8 cellular contexts compared by ENCODE assay signal in the genomic region with DNA sequence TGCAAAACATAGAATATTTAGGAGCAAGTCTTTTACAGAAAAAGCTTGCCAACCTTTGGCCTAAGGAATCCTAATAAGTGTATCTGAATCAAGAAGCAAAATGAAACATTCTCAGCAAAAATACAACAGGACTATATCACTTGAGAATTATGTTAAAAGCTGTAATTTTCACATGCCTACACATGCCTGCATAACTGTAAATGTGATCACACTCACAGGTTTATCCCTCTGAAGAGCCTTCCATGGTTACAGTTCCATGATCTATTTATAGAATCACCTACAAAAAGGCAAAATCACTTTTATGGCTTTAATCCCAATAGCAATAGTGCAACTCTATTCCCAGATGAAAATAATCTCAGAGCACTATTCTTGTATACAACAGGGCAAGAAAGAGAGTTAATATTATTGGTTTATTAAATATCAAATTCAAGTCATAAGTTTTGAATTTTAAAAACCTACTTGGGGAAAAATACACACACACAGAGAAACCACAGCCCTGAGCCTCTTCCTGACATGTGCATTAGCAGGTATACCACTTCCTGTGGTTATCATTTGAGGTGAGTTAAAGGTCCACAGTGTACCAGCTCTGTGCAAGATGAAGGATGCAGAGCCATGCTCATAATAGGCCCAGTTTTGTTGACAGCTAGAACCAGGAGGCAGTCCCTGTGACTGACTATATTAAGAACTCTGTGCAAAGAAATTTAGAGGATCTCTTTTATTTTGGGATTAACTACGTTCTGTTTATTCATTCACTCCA.
DNase-seq lines count a peak whose midpoint lies in the region; ATAC-seq and TF ChIP-seq lines count a peak whose summit lies in the region.

No MANE protein-coding gene starts in this region.

- peaks cover 23% of the 10 kb centered on the region for H3K4me1 ChIP-seq in lower lobe of right lung

- H3K27me3 Mint-ChIP-seq in activated CD4-positive, alpha-beta memory T cell treated with anti-CD3 and anti-CD28 coated beads, Interleukin-2, amount 10 ng/mL, durations not matched to agents 7 days and 5 days: peaks cover 21% of the 10 kb centered on the region
- H3K27me3 Mint-ChIP-seq in type B pancreatic cell: no peaks in the 10 kb centered on the region

- H3K36me3 Mint-ChIP-seq in activated CD4-positive, alpha-beta memory T cell treated with anti-CD3 and anti-CD28 coated beads, Interleukin-2, amount 10 ng/mL, durations not matched to agents 7 days and 5 days (ENCODE audit: low read depth): peaks cover 22% of the 10 kb centered on the region
- H3K36me3 Mint-ChIP-seq in type B pancreatic cell: no peaks in the 10 kb centered on the region

- H3K9me3 Mint-ChIP-seq in activated CD4-positive, alpha-beta memory T cell treated with anti-CD3 and anti-CD28 coated beads, Interleukin-2, amount 10 ng/mL, durations not matched to agents 7 days and 5 days: no peaks in the 10 kb centered on the region
- no peaks in the 10 kb centered on the region for H3K9me3 Mint-ChIP-seq in type B pancreatic cell

- peak; percentile 76 for DNase-seq in activated CD4-positive, alpha-beta memory T cell treated with anti-CD3 and anti-CD28 coated beads, Interleukin-2, amount 10 ng/mL, durations not matched to agents 7 days and 5 days
- no peak for DNase-seq in lower lobe of right lung
- DNase-seq in NOMO-1 treated with DMSO at 0.1 percent for 48 hours (lab: John Stamatoyannopoulos, UW; ENCODE audit: unreplicated experiment): no peak
- DNase-seq in type B pancreatic cell (ENCODE audit: extremely low spot score, unreplicated experiment): no peak
- DNase-seq in NCI-H128 (lab: John Stamatoyannopoulos, UW; ENCODE audit: unreplicated experiment): no peak
- no peak for DNase-seq in NCI-H82 (lab: John Stamatoyannopoulos, UW)

- H3K4me3 ChIP-seq in lower lobe of right lung: no peak overlapping the region

- peak overlapping the region; percentile 67 for H3K27ac Mint-ChIP-seq in activated CD4-positive, alpha-beta memory T cell treated with anti-CD3 and anti-CD28 coated beads, Interleukin-2, amount 10 ng/mL, durations not matched to agents 7 days and 5 days
- H3K27ac Mint-ChIP-seq in type B pancreatic cell: no peak overlapping the region

- no peaks in the 10 kb centered on the region for H3K36me3 ChIP-seq in lower lobe of right lung

- CTCF ChIA-PET in activated CD4-positive, alpha-beta memory T cell treated with anti-CD3 and anti-CD28 coated beads, Interleukin-2, amount 10 ng/mL, durations not matched to agents 7 days and 5 days (lab: Charles Lee): no interaction called here

- H3K4me1 Mint-ChIP-seq in activated CD4-positive, alpha-beta memory T cell treated with anti-CD3 and anti-CD28 coated beads, Interleukin-2, amount 10 ng/mL, durations not matched to agents 7 days and 5 days: peaks cover 68% of the 10 kb centered on the region
- H3K4me1 Mint-ChIP-seq in type B pancreatic cell (ENCODE audit: unreplicated experiment): peaks cover 21% of the 10 kb centered on the region

- POLR2A ChIA-PET in activated CD4-positive, alpha-beta memory T cell treated with anti-CD3 and anti-CD28 coated beads, Interleukin-2, amount 10 ng/mL, durations not matched to agents 7 days and 5 days (lab: Charles Lee): interaction anchor here (1.0 to 1.6 kb wide), 4 partner anchors 253 to 1177 kb away, joined by 3 to 6 read pairs (median 4); partner anchors contain the start of gene TGFBR2

- intact Hi-C loops in lower lobe of right lung (cut with DNase I): no loop called here

- H3K4me3 Mint-ChIP-seq in activated CD4-positive, alpha-beta memory T cell treated with anti-CD3 and anti-CD28 coated beads, Interleukin-2, amount 10 ng/mL, durations not matched to agents 7 days and 5 days: peak overlapping the region; percentile 55
- H3K4me3 Mint-ChIP-seq in type B pancreatic cell: no peak overlapping the region

- no peaks in the 10 kb centered on the region for H3K27me3 ChIP-seq in lower lobe of right lung (ENCODE audit: low read depth)

- peak; percentile 99 for ATAC-seq in GM19452 (IDR thresholded peaks at IDR 0.05; ENCODE audit: unreplicated experiment)
- peak; percentile 93 for ATAC-seq in HG03159 (IDR thresholded peaks at IDR 0.05; ENCODE audit: unreplicated experiment)
- ATAC-seq in lower lobe of right lung: peak; percentile 71 to 79

- TF ChIP-seq CTCF in lower lobe of right lung (IDR thresholded peaks at IDR 0.05) (no peak), type B pancreatic cell (conservative IDR thresholded peaks at IDR 0.05) (no peak)

- no peak overlapping the region for H3K27ac ChIP-seq in lower lobe of right lung

- no peaks in the 10 kb centered on the region for H3K9me3 ChIP-seq in lower lobe of right lung
